11 cellular contexts compared by ENCODE assay signal in the genomic region with DNA sequence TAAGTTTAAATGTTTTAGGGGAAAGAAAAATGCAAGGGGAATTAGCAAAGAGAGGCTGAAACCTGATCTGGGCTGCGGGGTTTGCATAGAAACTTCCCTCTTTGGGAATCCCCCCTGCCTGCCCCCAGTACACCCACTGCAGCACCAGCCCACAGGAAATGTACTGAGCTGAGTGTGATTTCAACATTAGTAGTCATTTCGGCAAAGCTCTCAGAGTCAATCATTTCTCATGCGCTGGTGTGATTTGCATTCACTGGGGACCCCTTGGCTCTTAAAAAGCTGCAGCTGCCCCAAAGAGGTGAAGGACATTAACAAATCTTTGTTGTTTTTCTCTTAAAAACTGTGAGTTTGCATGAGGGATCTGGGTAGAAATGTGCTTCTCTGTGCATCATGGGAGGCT.
A peak's percentile ranks its signal among the peaks of the same experiment; 100 is the strongest.
DNase-seq lines count a peak whose midpoint lies in the region; ATAC-seq lines count a peak whose summit lies in the region.
"Had no signal": no experiment of that assay in that cellular context is flagged by ENCODE, and none has a peak within 500 bp of the region (broad histone marks: within the 10 kb centered on the region; RNA-seq: fewer than 3 reads in every experiment).

No MANE protein-coding gene starts in this region.

- DNase-seq in left kidney (ENCODE audit: low read depth, low spot score) (peak; percentile 56), medulla oblongata (ENCODE audit: extremely low spot score) (no peak), HuH-7 (ENCODE audit: low spot score) (no peak), DMS114 treated with DMSO at 0.1 percent for 48 hours (lab: John Stamatoyannopoulos, UW; ENCODE audit: unreplicated experiment) (no peak), OCI-M1 (lab: John Stamatoyannopoulos, UW) (no peak)
- DNase-seq: activated gamma-delta T cell treated with Interleukin-2 at 50 U/mL for 16 hours, DND-41 had no signal

- ATAC-seq in GM18511 (IDR thresholded peaks at IDR 0.05; ENCODE audit: unreplicated experiment) (peak; percentile 88), GM21447 (IDR thresholded peaks at IDR 0.05; ENCODE audit: unreplicated experiment) (peak; percentile 82), HG03159 (IDR thresholded peaks at IDR 0.05; ENCODE audit: unreplicated experiment) (peak; percentile 89)
- ATAC-seq: K562 had no signal
